28 cellular contexts compared by ENCODE assay signal in genomic region chr6:109102762-109103161, GRCh38.
"Had no signal": no experiment of that assay in that cellular context is flagged by ENCODE, and none has a peak within 500 bp of the region (broad histone marks: within the 10 kb centered on the region; RNA-seq: fewer than 3 reads in every experiment).

No MANE protein-coding gene starts in this region.

- H3K9me3 ChIP-seq: esophagus muscularis mucosa, gastrocnemius medialis, heart left ventricle had no signal

- H3K27me3 ChIP-seq: brain microvascular endothelial cell, dorsolateral prefrontal cortex, esophagus muscularis mucosa, foreskin keratinocyte, gastrocnemius medialis, heart left ventricle had no signal

- H3K27me3 Mint-ChIP-seq: activated CD4-positive, alpha-beta memory T cell treated with anti-CD3 and anti-CD28 coated beads for 36 hours; activated CD8-positive, alpha-beta memory T cell treated with anti-CD3 and anti-CD28 coated beads, Interleukin-2, amount 10 ng/mL, durations not matched to agents 7 days and 5 days; activated naive CD4-positive, alpha-beta T cell treated with anti-CD3 and anti-CD28 coated beads, Interleukin-2, amount 10 ng/mL, durations not matched to agents 7 days and 5 days; activated naive CD8-positive, alpha-beta T cell treated with anti-CD3 and anti-CD28 coated beads, Interleukin-2, amount 10 ng/mL, durations not matched to agents 7 days and 5 days; central memory CD8-positive, alpha-beta T cell; dendritic cell treated with granulocyte-macrophage colony-stimulating factor and Interleukin-4, amounts not matched to agents 40 ng/mL and 50 ng/mL, for 4 days had no signal

- H3K4me1 ChIP-seq: esophagus muscularis mucosa, foreskin keratinocyte had no signal

- H3K36me3 ChIP-seq: brain microvascular endothelial cell, esophagus muscularis mucosa, gastrocnemius medialis had no signal

- DNase-seq: activated CD4-positive, alpha-beta memory T cell treated with anti-CD3 and anti-CD28 coated beads for 36 hours; activated CD4-positive, alpha-beta T cell treated with anti-CD3 and anti-CD28 coated beads for 48 hours; activated CD8-positive, alpha-beta memory T cell treated with anti-CD3 and anti-CD28 coated beads, Interleukin-2, amount 10 ng/mL, durations not matched to agents 7 days and 5 days; activated CD8-positive, alpha-beta memory T cell treated with anti-CD3 and anti-CD28 coated beads, Interleukin-2, amount 50 U/mL, for 4 hours; activated CD8-positive, alpha-beta T cell treated with anti-CD3 and anti-CD28 coated beads, Interleukin-2, amount 10 ng/mL, durations not matched to agents 7 days and 5 days; activated gamma-delta T cell; activated naive CD4-positive, alpha-beta T cell; activated naive CD4-positive, alpha-beta T cell treated with anti-CD3 and anti-CD28 coated beads, Interleukin-2, amount 10 ng/mL, durations not matched to agents 7 days and 5 days; activated naive CD8-positive, alpha-beta T cell treated with anti-CD3 and anti-CD28 coated beads, Interleukin-2, amount 10 ng/mL, durations not matched to agents 7 days and 5 days; activated T-cell treated with anti-CD3 and anti-CD28 coated beads, Interleukin-2, amount 50 U/mL, for 1 hour; activated T-cell treated with anti-CD3 and anti-CD28 coated beads, Interleukin-2, amount 50 U/mL, for 72 hours; brain microvascular endothelial cell; dorsolateral prefrontal cortex; effector memory CD4-positive, alpha-beta T cell; endodermal cell; foreskin keratinocyte; gastrocnemius medialis; glutamatergic neuron; heart left ventricle; T-helper 1 cell; T-helper 2 cell had no signal

- H3K4me1 Mint-ChIP-seq: endodermal cell, WTC11 had no signal

- ATAC-seq: activated CD8-positive, alpha-beta memory T cell treated with anti-CD3 and anti-CD28 coated beads, Interleukin-2, amount 10 ng/mL, durations not matched to agents 7 days and 5 days; activated CD8-positive, alpha-beta T cell treated with anti-CD3 and anti-CD28 coated beads, Interleukin-2, amount 10 ng/mL, durations not matched to agents 7 days and 5 days; activated naive CD4-positive, alpha-beta T cell treated with anti-CD3 and anti-CD28 coated beads, Interleukin-2, amount 50 U/mL, for 72 hours; activated T-cell treated with anti-CD3 and anti-CD28 coated beads, Interleukin-2, amount 50 U/mL, for 72 hours; foreskin keratinocyte; gastrocnemius medialis; heart left ventricle; WTC11 had no signal

- H3K36me3 Mint-ChIP-seq: WTC11 had no signal

- H3K27ac ChIP-seq: brain microvascular endothelial cell, coronary artery, dorsolateral prefrontal cortex, esophagus muscularis mucosa, foreskin keratinocyte, gastrocnemius medialis, heart left ventricle, VCaP had no signal

- H3K9me3 Mint-ChIP-seq: activated CD4-positive, alpha-beta memory T cell treated with anti-CD3 and anti-CD28 coated beads for 36 hours; activated naive CD4-positive, alpha-beta T cell treated with anti-CD3 and anti-CD28 coated beads, Interleukin-2, amount 10 ng/mL, durations not matched to agents 7 days and 5 days; activated naive CD4-positive, alpha-beta T cell treated with anti-CD3 and anti-CD28 coated beads, Interleukin-2, amount 50 U/mL, for 72 hours; activated naive CD8-positive, alpha-beta T cell treated with anti-CD3 and anti-CD28 coated beads, Interleukin-2, amount 10 ng/mL, durations not matched to agents 7 days and 5 days; activated T-cell treated with anti-CD3 and anti-CD28 coated beads, Interleukin-2, amount 50 U/mL, for 72 hours; central memory CD8-positive, alpha-beta T cell; dendritic cell treated with granulocyte-macrophage colony-stimulating factor and Interleukin-4, amounts not matched to agents 40 ng/mL and 50 ng/mL, for 4 days; endodermal cell; WTC11 had no signal

- H3K27ac Mint-ChIP-seq: activated CD4-positive, alpha-beta memory T cell treated with anti-CD3 and anti-CD28 coated beads for 36 hours; activated CD8-positive, alpha-beta memory T cell treated with anti-CD3 and anti-CD28 coated beads, Interleukin-2, amount 10 ng/mL, durations not matched to agents 7 days and 5 days; activated CD8-positive, alpha-beta T cell treated with anti-CD3 and anti-CD28 coated beads, Interleukin-2, amount 10 ng/mL, durations not matched to agents 7 days and 5 days; activated naive CD4-positive, alpha-beta T cell treated with anti-CD3 and anti-CD28 coated beads, Interleukin-2, amount 10 ng/mL, durations not matched to agents 7 days and 5 days; activated naive CD4-positive, alpha-beta T cell treated with anti-CD3 and anti-CD28 coated beads, Interleukin-2, amount 50 U/mL, for 72 hours; activated naive CD8-positive, alpha-beta T cell treated with anti-CD3 and anti-CD28 coated beads, Interleukin-2, amount 10 ng/mL, durations not matched to agents 7 days and 5 days; activated T-cell treated with anti-CD3 and anti-CD28 coated beads, Interleukin-2, amount 50 U/mL, for 72 hours; dendritic cell treated with granulocyte-macrophage colony-stimulating factor and Interleukin-4, amounts not matched to agents 40 ng/mL and 50 ng/mL, for 4 days; endodermal cell; WTC11 had no signal

- H3K4me3 ChIP-seq: coronary artery, dorsolateral prefrontal cortex, esophagus muscularis mucosa, gastrocnemius medialis, heart left ventricle had no signal

- H3K4me3 Mint-ChIP-seq: activated CD4-positive, alpha-beta memory T cell treated with anti-CD3 and anti-CD28 coated beads for 36 hours; activated CD8-positive, alpha-beta memory T cell treated with anti-CD3 and anti-CD28 coated beads, Interleukin-2, amount 10 ng/mL, durations not matched to agents 7 days and 5 days; activated CD8-positive, alpha-beta T cell treated with anti-CD3 and anti-CD28 coated beads, Interleukin-2, amount 10 ng/mL, durations not matched to agents 7 days and 5 days; activated naive CD4-positive, alpha-beta T cell treated with anti-CD3 and anti-CD28 coated beads, Interleukin-2, amount 10 ng/mL, durations not matched to agents 7 days and 5 days; activated naive CD8-positive, alpha-beta T cell treated with anti-CD3 and anti-CD28 coated beads, Interleukin-2, amount 10 ng/mL, durations not matched to agents 7 days and 5 days; activated T-cell treated with anti-CD3 and anti-CD28 coated beads, Interleukin-2, amount 50 U/mL, for 72 hours; central memory CD8-positive, alpha-beta T cell; dendritic cell treated with granulocyte-macrophage colony-stimulating factor and Interleukin-4, amounts not matched to agents 40 ng/mL and 50 ng/mL, for 4 days; endodermal cell; WTC11 had no signal
